ENCODE assay signal across 11 cellular contexts in the genomic region with DNA sequence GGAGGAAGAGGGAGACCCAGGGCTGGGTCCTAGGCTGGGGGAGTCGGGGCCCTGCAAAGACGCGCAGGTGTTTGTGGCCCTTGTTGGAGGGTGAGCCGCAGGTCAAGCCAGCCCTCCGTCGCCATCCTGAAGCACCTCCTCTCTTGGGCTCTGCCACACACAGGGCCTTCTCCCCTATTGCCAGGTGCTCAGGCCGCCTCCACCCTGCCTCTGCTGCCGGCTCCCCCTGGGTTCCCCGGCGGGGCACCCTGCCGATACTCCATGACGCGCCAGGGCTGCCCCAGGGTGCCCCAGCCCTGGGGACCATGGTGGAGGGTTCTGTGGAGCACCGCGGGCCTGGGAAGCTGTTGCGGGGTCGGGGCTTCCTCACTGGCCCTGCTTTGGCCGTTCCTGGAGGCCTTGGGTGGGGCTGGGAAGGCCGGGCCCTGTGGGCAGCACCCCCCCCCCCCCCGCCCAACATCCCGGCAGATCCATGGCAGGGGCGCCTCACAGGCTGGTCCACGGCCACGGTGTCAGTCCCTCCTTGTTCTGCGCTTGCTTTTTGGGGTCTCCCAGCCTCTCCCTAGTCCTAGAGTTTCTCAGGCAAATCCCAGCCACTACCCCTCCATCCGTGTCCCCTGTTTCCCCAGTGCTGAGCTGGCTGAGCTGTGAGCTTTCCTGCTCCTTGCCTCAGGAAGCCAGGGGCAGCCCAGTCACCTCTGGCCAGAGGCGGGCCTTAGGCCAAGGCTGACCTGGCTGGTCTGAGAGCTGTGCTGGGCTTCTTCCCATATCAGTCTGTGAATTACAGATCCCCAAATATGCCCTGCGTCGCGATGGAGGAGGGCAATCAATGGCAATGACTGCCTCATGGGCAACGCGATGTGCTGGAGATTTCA. TPM values are rescaled to one million over a fixed set of nuclear protein-coding genes. Genes with fewer than 3 reads are reported as not detected.
DNase-seq lines count a peak whose midpoint lies in the region; ATAC-seq and TF ChIP-seq lines count a peak whose summit lies in the region.
"Had no signal": no experiment of that assay in that cellular context is flagged by ENCODE, and none has a peak within 500 bp of the region (broad histone marks: within the 10 kb centered on the region; RNA-seq: fewer than 3 reads in every experiment).

No MANE protein-coding gene starts in this region.

- H3K27ac Mint-ChIP-seq in T-helper 2 cell treated with Interferon-gamma antibody and Interleukin-4, amounts not matched to agents 5 μg/mL and 100 μg/mL, for 36 hours: peak overlapping the region; percentile 6
- H3K27ac Mint-ChIP-seq in activated CD4-positive, alpha-beta memory T cell treated with anti-CD3 and anti-CD28 coated beads for 36 hours: no peak overlapping the region
- H3K27ac Mint-ChIP-seq in stimulated activated naive B cell treated with anti-CD40 and anti-IgM and Interleukin-4, amounts not matched to agents 10 μg/mL and 1 μg/mL and 100 μg/mL, for 72 hours: peak overlapping the region; percentile 97

- H3K9me3 Mint-ChIP-seq in T-helper 2 cell treated with Interferon-gamma antibody and Interleukin-4, amounts not matched to agents 5 μg/mL and 100 μg/mL, for 36 hours: no peaks in the 10 kb centered on the region
- no peaks in the 10 kb centered on the region for H3K9me3 Mint-ChIP-seq in activated CD4-positive, alpha-beta memory T cell treated with anti-CD3 and anti-CD28 coated beads for 36 hours
- no peaks in the 10 kb centered on the region for H3K9me3 Mint-ChIP-seq in stimulated activated naive B cell treated with anti-CD40 and anti-IgM and Interleukin-4, amounts not matched to agents 10 μg/mL and 1 μg/mL and 100 μg/mL, for 72 hours

- H3K9ac ChIP-seq in iPS-18a (ENCODE audit: low read length): no peak overlapping the region

- no peak for TF ChIP-seq POLR2A in gastroesophageal sphincter (IDR thresholded peaks at IDR 0.05)

- H3K36me3 ChIP-seq in iPS-18a (ENCODE audit: control insufficient read depth, low read depth, low read length) (no peaks in the 10 kb centered on the region), gastroesophageal sphincter (no peaks in the 10 kb centered on the region)
- H3K36me3 ChIP-seq: adrenal gland had no signal

- peaks cover 14% of the 10 kb centered on the region for H3K27me3 Mint-ChIP-seq in T-helper 2 cell treated with Interferon-gamma antibody and Interleukin-4, amounts not matched to agents 5 μg/mL and 100 μg/mL, for 36 hours (ENCODE audit: low read depth)
- peaks cover 5% of the 10 kb centered on the region for H3K27me3 Mint-ChIP-seq in activated CD4-positive, alpha-beta memory T cell treated with anti-CD3 and anti-CD28 coated beads for 36 hours
- peaks cover 0 to 5% of the 10 kb centered on the region in 2 donors for H3K27me3 Mint-ChIP-seq in stimulated activated naive B cell treated with anti-CD40 and anti-IgM and Interleukin-4, amounts not matched to agents 10 μg/mL and 1 μg/mL and 100 μg/mL, for 72 hours

- intact Hi-C loops in activated CD4-positive, alpha-beta memory T cell treated with anti-CD3 and anti-CD28 coated beads for 36 hours (cut with micrococcal nuclease): no loop called here

- H3K27me3 ChIP-seq in iPS-18a (ENCODE audit: control insufficient read depth, insufficient read depth, low read length) (peaks cover 13% of the 10 kb centered on the region), gastroesophageal sphincter (peaks cover 44% of the 10 kb centered on the region)
- H3K27me3 ChIP-seq: adrenal gland had no signal

- H3K9me3 ChIP-seq in iPS-18a (ENCODE audit: control insufficient read depth, low read depth, low read length): no peaks in the 10 kb centered on the region
- H3K9me3 ChIP-seq in gastroesophageal sphincter: no peaks in the 10 kb centered on the region
- H3K9me3 ChIP-seq: adrenal gland had no signal

- H3K27ac ChIP-seq in iPS-18a (ENCODE audit: low read length) (no peak overlapping the region), gastroesophageal sphincter (peak overlapping the region in 1 of 4 donors; percentile 60)

- no peak for DNase-seq in T-helper 2 cell treated with Interferon-gamma antibody and Interleukin-4, amounts not matched to agents 5 μg/mL and 100 μg/mL, for 36 hours (ENCODE audit: low spot score)
- DNase-seq in T-helper 2 cell: no peak
- DNase-seq in activated CD4-positive, alpha-beta memory T cell treated with anti-CD3 and anti-CD28 coated beads for 36 hours: no peak
- no peak for DNase-seq in stimulated activated naive B cell treated with anti-CD40 and anti-IgM and Interleukin-4, amounts not matched to agents 10 μg/mL and 1 μg/mL and 100 μg/mL, for 72 hours
- no peak for DNase-seq in ACHN
- DNase-seq: adrenal gland, NCI-H2171, T1000 had no signal

- no peak for TF ChIP-seq CTCF in gastroesophageal sphincter (IDR thresholded peaks at IDR 0.05)

- H3K4me3 Mint-ChIP-seq in T-helper 2 cell treated with Interferon-gamma antibody and Interleukin-4, amounts not matched to agents 5 μg/mL and 100 μg/mL, for 36 hours: peak overlapping the region; percentile 73
- H3K4me3 Mint-ChIP-seq in activated CD4-positive, alpha-beta memory T cell treated with anti-CD3 and anti-CD28 coated beads for 36 hours: peak overlapping the region; percentile 77
- peak overlapping the region; percentile 82 to 90 for H3K4me3 Mint-ChIP-seq in stimulated activated naive B cell treated with anti-CD40 and anti-IgM and Interleukin-4, amounts not matched to agents 10 μg/mL and 1 μg/mL and 100 μg/mL, for 72 hours

- H3K36me3 Mint-ChIP-seq in T-helper 2 cell treated with Interferon-gamma antibody and Interleukin-4, amounts not matched to agents 5 μg/mL and 100 μg/mL, for 36 hours (ENCODE audit: low read depth): no peaks in the 10 kb centered on the region
- H3K36me3 Mint-ChIP-seq in activated CD4-positive, alpha-beta memory T cell treated with anti-CD3 and anti-CD28 coated beads for 36 hours: peaks cover 3% of the 10 kb centered on the region
- H3K36me3 Mint-ChIP-seq in stimulated activated naive B cell treated with anti-CD40 and anti-IgM and Interleukin-4, amounts not matched to agents 10 μg/mL and 1 μg/mL and 100 μg/mL, for 72 hours: peaks cover 3 to 6% of the 10 kb centered on the region in 2 donors

- no peak for ATAC-seq in stimulated activated naive B cell treated with anti-CD40 and anti-IgM and Interleukin-4, amounts not matched to agents 10 μg/mL and 1 μg/mL and 100 μg/mL, for 72 hours (replicated peaks)
- ATAC-seq in gastroesophageal sphincter (no peak), GM19023 (IDR thresholded peaks at IDR 0.05; ENCODE audit: unreplicated experiment) (no peak)

- WGBS in gastroesophageal sphincter (ENCODE audit: low coverage in 1 of 2), 2 donors: 100% methylated on average over 1 to 3 of the region's 32 CpGs

- CTCF ChIA-PET in activated CD4-positive, alpha-beta memory T cell treated with anti-CD3 and anti-CD28 coated beads for 36 hours (lab: Charles Lee): interaction anchor here (0.6 to 8.8 kb wide), 16 partner anchors 10 to 317 kb away, joined by 3 to 102 read pairs (median 5); a partner anchor contains a TSS

- H3K4me1 ChIP-seq in iPS-18a (ENCODE audit: control insufficient read depth, low read depth, low read length) (peaks cover 9% of the 10 kb centered on the region), gastroesophageal sphincter (peaks cover 0 to 31% (median 19%) of the 10 kb centered on the region in 3 donors)

- H3K4me1 Mint-ChIP-seq in T-helper 2 cell treated with Interferon-gamma antibody and Interleukin-4, amounts not matched to agents 5 μg/mL and 100 μg/mL, for 36 hours (ENCODE audit: low read depth): peaks cover 44% of the 10 kb centered on the region
- peaks cover 37% of the 10 kb centered on the region for H3K4me1 Mint-ChIP-seq in activated CD4-positive, alpha-beta memory T cell treated with anti-CD3 and anti-CD28 coated beads for 36 hours (ENCODE audit: low read depth)
- peaks cover 52 to 66% of the 10 kb centered on the region in 2 donors for H3K4me1 Mint-ChIP-seq in stimulated activated naive B cell treated with anti-CD40 and anti-IgM and Interleukin-4, amounts not matched to agents 10 μg/mL and 1 μg/mL and 100 μg/mL, for 72 hours

- TF ChIP-seq EP300 in gastroesophageal sphincter (IDR thresholded peaks at IDR 0.05): no peak

- in situ Hi-C loops in ACHN (cut with HindIII; ENCODE audit: low pct_ligation_motif_present, low pct_unique_long_range_greater_than_20kb, low sequenced_read_pairs): loop anchor here (25.0 kb wide), 1 partner anchor 87 kb away; no protein-coding TSS in a partner anchor

- POLR2A ChIA-PET in activated CD4-positive, alpha-beta memory T cell treated with anti-CD3 and anti-CD28 coated beads for 36 hours (lab: Charles Lee): interaction anchor here (1.4 to 4.4 kb wide), 2 partner anchors 10 to 130 kb away, joined by 4 to 16 read pairs; a partner anchor contains a TSS

- H3K4me3 ChIP-seq in iPS-18a (ENCODE audit: low read length) (peak overlapping the region; percentile 46), gastroesophageal sphincter (peak overlapping the region in 1 of 2 donors; percentile 62)

RNA-seq across cellular contexts. Expression of a gene that starts 2.3 kb away (rescaled TPM):
- total RNA-seq in activated CD4-positive, alpha-beta memory T cell treated with anti-CD3 and anti-CD28 coated beads for 36 hours: 10 to 100 TPM; 30.5 to 33.0 TPM
- 1 to 10 TPM; 1.9 to 5.7 (median 3.3) TPM for total RNA-seq in gastroesophageal sphincter

Comparison
In these comparisons a context has a peak if more than half of its experiments do, and no peak if none do; other contexts are left out.
1. RNA of a gene that starts 2.3 kb away (total RNA-seq): 30.5 to 33.0 TPM in activated CD4-positive, alpha-beta memory T cell treated with anti-CD3 and anti-CD28 coated beads for 36 hours; 1.9 to 5.7 TPM in gastroesophageal sphincter; every median in the first group is over 4 times any median in the second.
2. Peak in every context shown above with its lines, with median percentiles within 50 percentile points of each other: H3K4me3 Mint-ChIP-seq.